38 cellular contexts compared by ENCODE assay signal in the genomic region with DNA sequence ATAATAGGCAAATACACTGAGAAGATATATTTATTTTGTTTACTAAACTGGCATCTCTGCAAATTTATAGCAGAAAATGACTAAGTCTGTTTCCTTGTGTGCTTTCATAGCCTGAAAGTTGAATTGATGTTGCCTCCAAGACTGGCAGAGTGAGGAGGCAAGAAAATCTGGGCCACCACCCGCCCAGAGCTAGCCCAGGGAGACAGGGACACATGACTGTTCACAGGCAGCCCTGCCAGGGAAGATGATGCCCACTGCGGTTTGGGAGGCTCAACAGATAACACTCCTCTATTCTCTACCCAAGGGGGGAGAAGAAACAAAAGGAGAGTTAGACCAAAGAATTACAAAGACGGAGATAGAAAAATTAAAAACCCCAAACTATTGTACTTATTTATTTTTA. TPM values are rescaled to one million over a fixed set of nuclear protein-coding genes. Genes with fewer than 3 reads are reported as not detected.
"Had no signal": no experiment of that assay in that cellular context is flagged by ENCODE, and none has a peak within 500 bp of the region (broad histone marks: within the 10 kb centered on the region; RNA-seq: fewer than 3 reads in every experiment).

No MANE protein-coding gene starts in this region.

- H3K27me3 Mint-ChIP-seq: activated CD4-positive, alpha-beta memory T cell treated with anti-CD3 and anti-CD28 coated beads for 36 hours; activated CD8-positive, alpha-beta T cell treated with anti-CD3 and anti-CD28 coated beads for 36 hours; activated naive CD8-positive, alpha-beta T cell treated with anti-CD3 and anti-CD28 coated beads for 36 hours; activated T-helper 17 cell treated with anti-CD3 and anti-CD28 coated beads, Interleukin-2, amount 50 U/mL, for 72 hours had no signal

- H3K36me3 Mint-ChIP-seq: activated CD4-positive, alpha-beta memory T cell treated with anti-CD3 and anti-CD28 coated beads for 36 hours; activated naive CD4-positive, alpha-beta T cell treated with anti-CD3 and anti-CD28 coated beads, Interleukin-2, amount 50 U/mL, for 72 hours; activated naive CD8-positive, alpha-beta T cell treated with anti-CD3 and anti-CD28 coated beads for 36 hours had no signal

- ATAC-seq: activated CD8-positive, alpha-beta T cell treated with anti-CD3 and anti-CD28 coated beads for 36 hours; activated naive CD4-positive, alpha-beta T cell treated with anti-CD3 and anti-CD28 coated beads, Interleukin-2, amount 50 U/mL, for 72 hours; activated T-cell treated with anti-CD3 and anti-CD28 coated beads, Interleukin-2, amount 50 U/mL, for 4 hours; activated T-cell treated with anti-CD3 and anti-CD28 coated beads, Interleukin-2, amount 50 U/mL, for 72 hours; activated T-helper 17 cell treated with anti-CD3 and anti-CD28 coated beads, Interleukin-2, amount 50 U/mL, for 72 hours; body of pancreas had no signal

- H3K9me3 ChIP-seq: adrenal gland, body of pancreas, breast epithelium had no signal

- H3K4me1 ChIP-seq: adrenal gland, body of pancreas, breast epithelium had no signal

- H3K27ac ChIP-seq: adrenal gland, body of pancreas, brain microvascular endothelial cell, breast epithelium, VCaP had no signal

- H3K27me3 ChIP-seq: adrenal gland, body of pancreas, brain microvascular endothelial cell, breast epithelium had no signal

- H3K9me3 Mint-ChIP-seq: activated B cell treated with CpG ODN at 0.5 μM for 24 hours; activated CD4-positive, alpha-beta memory T cell treated with anti-CD3 and anti-CD28 coated beads for 36 hours; activated CD4-positive, alpha-beta T cell treated with anti-CD3 and anti-CD28 coated beads, Interleukin-2, amount 10 ng/mL, durations not matched to agents 24 days and 14 days; activated CD8-positive, alpha-beta T cell treated with anti-CD3 and anti-CD28 coated beads for 36 hours; activated naive CD4-positive, alpha-beta T cell treated with anti-CD3 and anti-CD28 coated beads for 36 hours; activated naive CD4-positive, alpha-beta T cell treated with anti-CD3 and anti-CD28 coated beads, Interleukin-2, amount 50 U/mL, for 72 hours; activated naive CD8-positive, alpha-beta T cell treated with anti-CD3 and anti-CD28 coated beads for 36 hours; activated T-cell treated with anti-CD3 and anti-CD28 coated beads, Interleukin-2, amount 50 U/mL, for 4 hours; activated T-cell treated with anti-CD3 and anti-CD28 coated beads, Interleukin-2, amount 50 U/mL, for 72 hours; activated T-helper 1 cell treated with anti-CD3 and anti-CD28 coated beads, Interleukin-12 subunit alpha, Interleukin-12 subunit beta, Interleukin-2, Interleukin-4 antibody, amounts not matched to agents 30 ng/mL and 10 ng/mL and 1 ng/mL, durations not matched to agents 14 hours and 24 hours and 36 hours; activated T-helper 17 cell treated with anti-CD3 and anti-CD28 coated beads, Interleukin-2, amount 50 U/mL, for 72 hours; T-helper 1 cell treated with Interleukin-12 subunit alpha and Interleukin-12 subunit beta and Interleukin-4 antibody, amounts not matched to agents 30 μg/mL and 1 μg/mL, for 36 hours; T-helper 2 cell treated with Interferon-gamma antibody and Interleukin-4, amounts not matched to agents 5 μg/mL and 100 μg/mL, for 36 hours had no signal

- H3K4me1 Mint-ChIP-seq: activated B cell treated with CpG ODN at 0.5 μM for 24 hours had no signal

- H3K27ac Mint-ChIP-seq: activated B cell treated with CpG ODN at 0.5 μM for 24 hours; activated CD4-positive, alpha-beta memory T cell treated with anti-CD3 and anti-CD28 coated beads for 36 hours; activated CD4-positive, alpha-beta T cell treated with anti-CD3 and anti-CD28 coated beads, Interleukin-2, amount 10 ng/mL, durations not matched to agents 24 days and 14 days; activated CD8-positive, alpha-beta T cell treated with anti-CD3 and anti-CD28 coated beads for 36 hours; activated naive CD4-positive, alpha-beta T cell treated with anti-CD3 and anti-CD28 coated beads for 36 hours; activated naive CD4-positive, alpha-beta T cell treated with anti-CD3 and anti-CD28 coated beads, Interleukin-2, amount 50 U/mL, for 72 hours; activated naive CD8-positive, alpha-beta T cell treated with anti-CD3 and anti-CD28 coated beads for 36 hours; activated T-cell treated with anti-CD3 and anti-CD28 coated beads, Interleukin-2, amount 50 U/mL, for 72 hours; activated T-helper 1 cell treated with anti-CD3 and anti-CD28 coated beads, Interleukin-12 subunit alpha, Interleukin-12 subunit beta, Interleukin-2, Interleukin-4 antibody, amounts not matched to agents 30 ng/mL and 10 ng/mL and 1 ng/mL, durations not matched to agents 14 hours and 24 hours and 36 hours; activated T-helper 17 cell treated with anti-CD3 and anti-CD28 coated beads, Interleukin-2, amount 50 U/mL, for 72 hours; T-helper 1 cell treated with Interleukin-12 subunit alpha and Interleukin-12 subunit beta and Interleukin-4 antibody, amounts not matched to agents 30 μg/mL and 1 μg/mL, for 36 hours; T-helper 2 cell treated with Interferon-gamma antibody and Interleukin-4, amounts not matched to agents 5 μg/mL and 100 μg/mL, for 36 hours had no signal

- H3K4me3 Mint-ChIP-seq: activated B cell treated with CpG ODN at 0.5 μM for 24 hours; activated CD4-positive, alpha-beta memory T cell treated with anti-CD3 and anti-CD28 coated beads for 36 hours; activated CD4-positive, alpha-beta T cell treated with anti-CD3 and anti-CD28 coated beads, Interleukin-2, amount 10 ng/mL, durations not matched to agents 24 days and 14 days; activated CD8-positive, alpha-beta T cell treated with anti-CD3 and anti-CD28 coated beads for 36 hours; activated naive CD4-positive, alpha-beta T cell treated with anti-CD3 and anti-CD28 coated beads for 36 hours; activated naive CD8-positive, alpha-beta T cell treated with anti-CD3 and anti-CD28 coated beads for 36 hours; activated T-cell treated with anti-CD3 and anti-CD28 coated beads, Interleukin-2, amount 50 U/mL, for 4 hours; activated T-cell treated with anti-CD3 and anti-CD28 coated beads, Interleukin-2, amount 50 U/mL, for 72 hours; activated T-helper 1 cell treated with anti-CD3 and anti-CD28 coated beads, Interleukin-12 subunit alpha, Interleukin-12 subunit beta, Interleukin-2, Interleukin-4 antibody, amounts not matched to agents 30 ng/mL and 10 ng/mL and 1 ng/mL, durations not matched to agents 14 hours and 24 hours and 36 hours; activated T-helper 17 cell treated with anti-CD3 and anti-CD28 coated beads, Interleukin-2, amount 50 U/mL, for 72 hours; T-helper 1 cell treated with Interleukin-12 subunit alpha and Interleukin-12 subunit beta and Interleukin-4 antibody, amounts not matched to agents 30 μg/mL and 1 μg/mL, for 36 hours; T-helper 2 cell treated with Interferon-gamma antibody and Interleukin-4, amounts not matched to agents 5 μg/mL and 100 μg/mL, for 36 hours had no signal

- H3K4me3 ChIP-seq: adrenal gland, body of pancreas, breast epithelium had no signal

- H3K36me3 ChIP-seq: adrenal gland, brain microvascular endothelial cell, breast epithelium had no signal

- DNase-seq: activated B cell treated with CpG ODN at 0.5 μM for 24 hours; activated CD4-positive, alpha-beta memory T cell treated with anti-CD3 and anti-CD28 coated beads for 36 hours; activated CD4-positive, alpha-beta T cell treated with anti-CD3 and anti-CD28 coated beads for 4 hours; activated CD4-positive, alpha-beta T cell treated with anti-CD3 and anti-CD28 coated beads, Interleukin-2, amount 10 ng/mL, durations not matched to agents 24 days and 14 days; activated CD4-positive, alpha-beta T cell treated with anti-CD3 and anti-CD28 coated beads, Interleukin-2, amount 50 U/mL, for 1 hour; activated CD4-positive, alpha-beta T cell treated with anti-CD3 and anti-CD28 coated beads, Interleukin-2, amount 50 U/mL, for 4 hours; activated CD4-positive, CD25-positive, alpha-beta regulatory T cell treated with anti-CD3 and anti-CD28 coated beads, Interleukin-2, amount 50 U/mL, for 72 hours; activated CD8-positive, alpha-beta memory T cell treated with anti-CD3 and anti-CD28 coated beads, Interleukin-2, amount 50 U/mL, for 4 hours; activated CD8-positive, alpha-beta T cell treated with anti-CD3 and anti-CD28 coated beads for 36 hours; activated effector memory CD4-positive, alpha-beta T cell treated with anti-CD3 and anti-CD28 coated beads, Interleukin-2, amount 50 U/mL, for 16 hours; activated gamma-delta T cell treated with Interleukin-2 at 50 U/mL for 16 hours; activated naive CD4-positive, alpha-beta T cell; activated naive CD4-positive, alpha-beta T cell treated with anti-CD3 and anti-CD28 coated beads for 36 hours; activated naive CD4-positive, alpha-beta T cell treated with anti-CD3 and anti-CD28 coated beads, Interleukin-2, amount 50 U/mL, for 16 hours; activated naive CD8-positive, alpha-beta T cell treated with anti-CD3 and anti-CD28 coated beads for 36 hours; activated T-cell treated with anti-CD3 and anti-CD28 coated beads for 4 hours; activated T-cell treated with anti-CD3 and anti-CD28 coated beads, Interleukin-2, amount 50 U/mL, for 1 hour; activated T-cell treated with anti-CD3 and anti-CD28 coated beads, Interleukin-2, amount 50 U/mL, for 4 hours; activated T-cell treated with anti-CD3 and anti-CD28 coated beads, Interleukin-2, amount 50 U/mL, for 72 hours; amniotic stem cell; aorta; body of pancreas; brain microvascular endothelial cell; central memory CD4-positive, alpha-beta T cell; T-helper 1 cell; T-helper 2 cell; T-helper 9 cell had no signal

RNA-seq across cellular contexts. Expression of gene OPTC, which starts 37.1 kb away (rescaled TPM):
- total RNA-seq: activated B cell treated with CpG ODN at 0.5 μM for 24 hours; activated CD4-positive, alpha-beta memory T cell treated with anti-CD3 and anti-CD28 coated beads for 36 hours; activated CD4-positive, alpha-beta T cell treated with anti-CD3 and anti-CD28 coated beads, Interleukin-2, amount 10 ng/mL, durations not matched to agents 24 days and 14 days; activated CD8-positive, alpha-beta memory T cell treated with anti-CD3 and anti-CD28 coated beads for 36 hours; activated CD8-positive, alpha-beta T cell treated with anti-CD3 and anti-CD28 coated beads for 36 hours; activated naive CD4-positive, alpha-beta T cell treated with anti-CD3 and anti-CD28 coated beads for 36 hours; activated naive CD4-positive, alpha-beta T cell treated with anti-CD3 and anti-CD28 coated beads, Interleukin-2, amount 50 U/mL, for 72 hours; activated naive CD8-positive, alpha-beta T cell treated with anti-CD3 and anti-CD28 coated beads for 36 hours; activated T-cell treated with anti-CD3 and anti-CD28 coated beads, Interleukin-2, amount 50 U/mL, for 4 hours; activated T-cell treated with anti-CD3 and anti-CD28 coated beads, Interleukin-2, amount 50 U/mL, for 72 hours; activated T-helper 1 cell treated with anti-CD3 and anti-CD28 coated beads, Interleukin-12 subunit alpha, Interleukin-12 subunit beta, Interleukin-2, Interleukin-4 antibody, amounts not matched to agents 30 ng/mL and 10 ng/mL and 1 ng/mL, durations not matched to agents 14 hours and 24 hours and 36 hours; activated T-helper 17 cell treated with anti-CD3 and anti-CD28 coated beads, Interleukin-2, amount 50 U/mL, for 72 hours; adrenal gland; aorta; astrocyte; body of pancreas; breast epithelium; cardiac septum had no signal

RNA-seq across cellular contexts. Expression of gene PRELP, which starts 55.5 kb away (rescaled TPM):
- total RNA-seq: activated B cell treated with CpG ODN at 0.5 μM for 24 hours; activated CD4-positive, alpha-beta memory T cell treated with anti-CD3 and anti-CD28 coated beads for 36 hours; activated CD4-positive, alpha-beta T cell treated with anti-CD3 and anti-CD28 coated beads, Interleukin-2, amount 10 ng/mL, durations not matched to agents 24 days and 14 days; activated CD8-positive, alpha-beta memory T cell treated with anti-CD3 and anti-CD28 coated beads for 36 hours; activated CD8-positive, alpha-beta T cell treated with anti-CD3 and anti-CD28 coated beads for 36 hours; activated naive CD4-positive, alpha-beta T cell treated with anti-CD3 and anti-CD28 coated beads for 36 hours; activated naive CD8-positive, alpha-beta T cell treated with anti-CD3 and anti-CD28 coated beads for 36 hours; activated T-cell treated with anti-CD3 and anti-CD28 coated beads, Interleukin-2, amount 50 U/mL, for 72 hours; activated T-helper 1 cell treated with anti-CD3 and anti-CD28 coated beads, Interleukin-12 subunit alpha, Interleukin-12 subunit beta, Interleukin-2, Interleukin-4 antibody, amounts not matched to agents 30 ng/mL and 10 ng/mL and 1 ng/mL, durations not matched to agents 14 hours and 24 hours and 36 hours; activated T-helper 17 cell treated with anti-CD3 and anti-CD28 coated beads, Interleukin-2, amount 50 U/mL, for 72 hours had no signal
